ENCODE assay signal across 11 cellular contexts in the genomic region with DNA sequence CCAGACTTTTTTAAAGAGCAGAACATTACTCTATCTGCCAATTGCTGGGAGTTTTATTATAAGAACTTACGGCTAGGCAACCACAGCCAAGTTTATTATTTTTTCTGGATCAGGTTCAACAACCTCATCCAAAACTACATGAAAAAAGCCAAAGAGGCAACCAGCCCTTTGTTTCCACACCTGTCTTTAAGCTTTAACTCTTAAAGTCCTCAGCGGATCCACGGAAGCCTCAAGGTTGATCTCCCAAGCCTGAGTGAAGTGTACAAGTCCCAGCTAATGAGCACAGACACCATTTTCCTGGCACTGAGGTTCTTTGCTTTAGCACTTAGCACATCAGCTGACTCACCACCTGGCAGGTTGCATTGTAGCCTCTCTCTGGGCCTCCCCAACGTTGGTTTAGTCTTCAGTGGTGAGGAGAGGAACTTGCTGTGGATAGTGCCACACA.
DNase-seq lines count a peak whose midpoint lies in the region; ATAC-seq and TF ChIP-seq lines count a peak whose summit lies in the region.
"Had no signal": no experiment of that assay in that cellular context is flagged by ENCODE, and none has a peak within 500 bp of the region (broad histone marks: within the 10 kb centered on the region; RNA-seq: fewer than 3 reads in every experiment).

No MANE protein-coding gene starts in this region.

- TF ChIP-seq CTCF in prostate gland (IDR thresholded peaks at IDR 0.05) = peak in 1 of 4 experiments; percentile 12
- no peak for TF ChIP-seq CTCF in upper lobe of left lung (IDR thresholded peaks at IDR 0.05)

- H3K36me3 ChIP-seq in prostate gland (no peaks in the 10 kb centered on the region), upper lobe of left lung (peaks cover 0 to 16% (median 0%) of the 10 kb centered on the region in 4 donors)

- peak overlapping the region; percentile 64 to 72 for H3K27ac ChIP-seq in prostate gland
- peak overlapping the region in 1 of 4 donors; percentile 14 for H3K27ac ChIP-seq in upper lobe of left lung
- H3K27ac ChIP-seq: parathyroid adenoma had no signal

- DNase-seq in GM03348 (ENCODE audit: low spot score) = peak; percentile 18
- peak; percentile 27 for DNase-seq in NCI-H774 (lab: John Stamatoyannopoulos, UW)
- peak; percentile 38 for DNase-seq in fibroblast of gingiva (ENCODE audit: low read depth)
- DNase-seq in prostate gland (ENCODE audit: low spot score) = peak; percentile 55
- DNase-seq in DMS114 treated with DMSO at 0.1 percent for 48 hours (lab: John Stamatoyannopoulos, UW; ENCODE audit: unreplicated experiment) = no peak
- DNase-seq in upper lobe of left lung = no peak
- DNase-seq in KG1 (lab: John Stamatoyannopoulos, UW) = no peak
- DNase-seq: activated CD8-positive, alpha-beta memory T cell treated with anti-CD3 and anti-CD28 coated beads for 24 hours; SK-N-SH had no signal

- H3K9me3 ChIP-seq in prostate gland = no peaks in the 10 kb centered on the region
- no peaks in the 10 kb centered on the region for H3K9me3 ChIP-seq in upper lobe of left lung
- H3K9me3 ChIP-seq: SK-N-SH had no signal

- H3K4me1 ChIP-seq in prostate gland (replicated peaks) (peaks cover 11% of the 10 kb centered on the region), upper lobe of left lung (peaks cover 17 to 38% (median 19%) of the 10 kb centered on the region in 4 donors)

- H3K27me3 ChIP-seq in prostate gland (replicated peaks; ENCODE audit: insufficient read depth) (no peaks in the 10 kb centered on the region), upper lobe of left lung (no peaks in the 10 kb centered on the region)

- WGBS in prostate gland = 18% methylated on average over 4 of the region's 4 CpGs
- WGBS in upper lobe of left lung, 2 donors = 44 to 49% methylated on average over 4 of the region's 4 CpGs

- TF ChIP-seq POLR2A in prostate gland (IDR thresholded peaks at IDR 0.05) (no peak), upper lobe of left lung (IDR thresholded peaks at IDR 0.05) (no peak)

- TF ChIP-seq EP300 in upper lobe of left lung (IDR thresholded peaks at IDR 0.05) = no peak

- intact Hi-C loops in prostate gland (cut with DNase I) = loop anchor here (5.0 kb wide), 1 partner anchor 34 kb away; no protein-coding TSS in a partner anchor

- ATAC-seq in HG03565 (IDR thresholded peaks at IDR 0.05; ENCODE audit: unreplicated experiment) (no peak), upper lobe of left lung (ENCODE audit: low FRiP score in 2 of 2) (no peak)

- no peak overlapping the region for H3K4me3 ChIP-seq in prostate gland
- no peak overlapping the region for H3K4me3 ChIP-seq in upper lobe of left lung

Comparison
In these comparisons a context has a peak if more than half of its experiments do, and no peak if none do; other contexts are left out.
1. DNase-seq: peak in GM03348 (single experiment), NCI-H774 (single experiment), fibroblast of gingiva (single experiment) and prostate gland (single experiment); none in DMS114 treated with DMSO at 0.1 percent for 48 hours (single experiment), upper lobe of left lung (0 of 2) and KG1 (single experiment).